ENCODE assay signal across 27 cellular contexts in genomic region chr2:73503992-73504570, GRCh38.
"Had no signal": no experiment of that assay in that cellular context is flagged by ENCODE, and none has a peak within 500 bp of the region (broad histone marks: within the 10 kb centered on the region; RNA-seq: fewer than 3 reads in every experiment).

No MANE protein-coding gene starts in this region.

- FAIRE-seq: bronchial epithelial cell had no signal

- DNase-seq: activated CD4-positive, alpha-beta T cell treated with anti-CD3 and anti-CD28 coated beads, Interleukin-2, amount 50 U/mL, for 1 hour; activated CD4-positive, CD25-positive, alpha-beta regulatory T cell treated with anti-CD3 and anti-CD28 coated beads, Interleukin-2, amount 50 U/mL, for 72 hours; activated CD8-positive, alpha-beta memory T cell treated with anti-CD3 and anti-CD28 coated beads for 24 hours; activated CD8-positive, alpha-beta memory T cell treated with anti-CD3 and anti-CD28 coated beads, Interleukin-2, amount 50 U/mL, for 48 hours; activated effector memory CD4-positive, alpha-beta T cell treated with anti-CD3 and anti-CD28 coated beads, Interleukin-2, amount 50 U/mL, for 16 hours; activated naive CD4-positive, alpha-beta T cell treated with anti-CD3 and anti-CD28 coated beads, Interleukin-2, amount 50 U/mL, for 16 hours; activated T-cell treated with anti-CD3 and anti-CD28 coated beads, Interleukin-2, amount 50 U/mL, for 48 hours; effector memory CD4-positive, alpha-beta T cell; foreskin melanocyte; glutamatergic neuron; hippocampal formation; islet precursor cell; left colon; lower lobe of right lung; nephron progenitor cell; nucleus accumbens; sigmoid colon; stimulated activated naive B cell treated with anti-CD40 and anti-IgM and Interleukin-4, amounts not matched to agents 10 μg/mL and 1 μg/mL and 100 μg/mL, for 72 hours; T-helper 1 cell; T-helper 9 cell; upper lobe of left lung had no signal

- H3K27me3 Mint-ChIP-seq: dendritic cell treated with granulocyte-macrophage colony-stimulating factor and Interleukin-4, amounts not matched to agents 40 ng/mL and 50 ng/mL, for 4 days; stimulated activated naive B cell treated with anti-CD40 and anti-IgM and Interleukin-4, amounts not matched to agents 10 μg/mL and 1 μg/mL and 100 μg/mL, for 72 hours had no signal

- H3K27ac Mint-ChIP-seq: dendritic cell treated with granulocyte-macrophage colony-stimulating factor and Interleukin-4, amounts not matched to agents 40 ng/mL and 50 ng/mL, for 4 days; mesothelial cell of epicardium; nephron progenitor cell; stimulated activated naive B cell treated with anti-CD40 and anti-IgM and Interleukin-4, amounts not matched to agents 10 μg/mL and 1 μg/mL and 100 μg/mL, for 72 hours had no signal

- H3K27ac ChIP-seq: ascending aorta, lower lobe of right lung, sigmoid colon, thoracic aorta, upper lobe of left lung, VCaP had no signal

- ATAC-seq: left colon; lower lobe of right lung; stimulated activated naive B cell treated with anti-CD40 and anti-IgM and Interleukin-4, amounts not matched to agents 10 μg/mL and 1 μg/mL and 100 μg/mL, for 72 hours had no signal

- H3K36me3 ChIP-seq: ascending aorta, lower lobe of right lung, sigmoid colon, thoracic aorta, upper lobe of left lung had no signal

- H3K4me3 ChIP-seq: ascending aorta, lower lobe of right lung, sigmoid colon, thoracic aorta, upper lobe of left lung had no signal

- H3K4me3 Mint-ChIP-seq: dendritic cell treated with granulocyte-macrophage colony-stimulating factor and Interleukin-4, amounts not matched to agents 40 ng/mL and 50 ng/mL, for 4 days; mesothelial cell of epicardium; nephron progenitor cell; stimulated activated naive B cell treated with anti-CD40 and anti-IgM and Interleukin-4, amounts not matched to agents 10 μg/mL and 1 μg/mL and 100 μg/mL, for 72 hours had no signal

- H3K9me3 ChIP-seq: lower lobe of right lung, sigmoid colon had no signal

- H3K27me3 ChIP-seq: ascending aorta, sigmoid colon, upper lobe of left lung had no signal

- H3K4me1 Mint-ChIP-seq: mesothelial cell of epicardium, nephron progenitor cell had no signal

- H3K4me1 ChIP-seq: ascending aorta, lower lobe of right lung, sigmoid colon had no signal
